1 cellular context compared by ENCODE assay signal in the genomic region with DNA sequence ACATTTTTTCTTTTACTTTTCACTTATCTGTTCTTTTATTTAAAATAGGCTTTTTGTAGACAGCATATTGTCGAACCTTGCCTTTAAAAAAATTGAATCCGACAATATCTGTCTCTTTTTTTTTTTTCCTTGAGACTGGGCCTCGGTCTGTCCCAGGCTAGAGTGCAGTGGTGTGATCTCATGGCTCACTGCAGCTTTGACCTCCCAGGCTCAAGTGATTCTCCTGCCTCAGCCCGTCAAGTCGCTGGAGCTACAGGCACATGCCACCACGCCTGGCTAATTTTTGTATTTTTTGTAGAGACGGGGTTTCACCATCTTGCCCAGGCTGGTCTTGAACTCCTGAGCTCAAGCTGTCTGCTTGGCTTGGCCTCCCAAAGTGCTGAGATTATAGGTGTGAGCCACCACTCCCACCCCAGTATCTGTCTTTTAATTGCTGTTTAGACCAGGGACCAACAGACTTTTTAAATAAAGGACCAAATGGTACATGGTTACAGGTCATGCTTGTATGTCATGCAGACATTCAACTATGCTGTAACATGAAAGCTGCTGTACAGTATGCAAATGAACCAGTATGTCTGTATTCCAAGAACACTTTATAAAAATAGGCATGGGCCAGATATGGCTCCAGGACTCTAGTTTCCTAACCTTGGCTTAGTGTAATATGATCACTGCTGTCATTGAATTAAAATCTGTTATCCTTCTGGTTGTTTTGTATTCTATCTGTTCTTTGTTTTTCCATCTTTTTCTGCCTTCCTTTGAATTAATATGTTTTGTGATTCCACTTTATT.
TF ChIP-seq lines count a peak whose summit lies in the region.

No MANE protein-coding gene starts in this region.

TF ChIP-seq in endothelial cell of umbilical vein, 7 proteins besides CTCF, POLR2A, EP300 and RAD21:
- TF ChIP-seq MYC (IDR thresholded peaks at IDR 0.05; ENCODE audit: low read depth, low read length) = no peak
- no peak for TF ChIP-seq FOS (IDR thresholded peaks at IDR 0.05; ENCODE audit: borderline replicate concordance, insufficient read depth, low read length)
- no peak for TF ChIP-seq GATA2 (IDR thresholded peaks at IDR 0.05; ENCODE audit: insufficient read depth, insufficient read length, low read depth, low read length)
- TF ChIP-seq JUN (IDR thresholded peaks at IDR 0.05; ENCODE audit: borderline replicate concordance, insufficient read depth, insufficient read length, low read depth) = no peak
- no peak for TF ChIP-seq POLR2AphosphoS5 (IDR thresholded peaks at IDR 0.05; ENCODE audit: insufficient read depth, low read depth, low read length)
- TF ChIP-seq, protein P1, sequence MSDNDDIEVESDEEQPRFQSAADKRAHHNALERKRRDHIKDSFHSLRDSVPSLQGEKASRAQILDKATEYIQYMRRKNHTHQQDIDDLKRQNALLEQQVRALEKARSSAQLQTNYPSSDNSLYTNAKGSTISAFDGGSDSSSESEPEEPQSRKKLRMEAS (IDR thresholded peaks at IDR 0.05; ENCODE audit: insufficient read depth, insufficient read length) = no peak
- no peak for TF ChIP-seq EZH2 (IDR thresholded peaks at IDR 0.05; ENCODE audit: borderline replicate concordance, low read depth, low read length, severe bottlenecking)
